ENCODE assay signal across 12 cellular contexts in genomic region chr1:12380316-12381249, GRCh38.
DNase-seq lines count a peak whose midpoint lies in the region; ATAC-seq and TF ChIP-seq lines count a peak whose summit lies in the region.
"Had no signal": no experiment of that assay in that cellular context is flagged by ENCODE, and none has a peak within 500 bp of the region (broad histone marks: within the 10 kb centered on the region; RNA-seq: fewer than 3 reads in every experiment).

No MANE protein-coding gene starts in this region.

- H3K4me3 ChIP-seq in SK-N-MC (peak overlapping the region; percentile 63), gastroesophageal sphincter (no peak overlapping the region)

- BruUV-seq in Calu3 (replicated peaks; lab: Mats Ljungman, UMichigan) = no TSS peak

- H3K36me3 Mint-ChIP-seq in Calu3 (ENCODE audit: insufficient read depth, unreplicated experiment) = peaks cover 15% of the 10 kb centered on the region
- peaks cover 66% of the 10 kb centered on the region for H3K36me3 Mint-ChIP-seq in stimulated activated effector memory CD8-positive, alpha-beta T cell treated with anti-CD3 and anti-CD28 coated beads, Interleukin-12 subunit alpha, Interleukin-12 subunit beta, amount 100 ng/mL, for 72 hours

- intact Hi-C loops in Calu3 (cut with micrococcal nuclease; ENCODE audit: unreplicated experiment) = loop anchor here (1.0 to 10.0 kb wide), 3 partner anchors 74 to 238 kb away; partner anchors contain the start of gene DHRS3

- TF ChIP-seq CTCF in Calu3 (IDR thresholded peaks at IDR 0.05; ENCODE audit: unreplicated experiment) (no peak), gastroesophageal sphincter (IDR thresholded peaks at IDR 0.05) (no peak)

- no peaks in the 10 kb centered on the region for H3K27me3 Mint-ChIP-seq in Calu3 (ENCODE audit: unreplicated experiment)
- H3K27me3 Mint-ChIP-seq: activated T-cell treated with anti-CD3 and anti-CD28 coated beads, Interleukin-2, amount 50 U/mL, for 24 hours; natural killer cell treated with Interleukin-12 subunit alpha and Interleukin-12 subunit beta and Interleukin-15 and Interleukin-18, amount 100 ng/mL, for 72 hours had no signal

- H3K9ac ChIP-seq in SK-N-MC (ENCODE audit: insufficient read length) = peak overlapping the region; percentile 60

- peak overlapping the region; percentile 92 for H3K27ac ChIP-seq in SK-N-MC
- peak overlapping the region in 3 of 4 donors; percentile 56 to 63 (median 58) for H3K27ac ChIP-seq in gastroesophageal sphincter

- TF ChIP-seq POLR2A in gastroesophageal sphincter (IDR thresholded peaks at IDR 0.05) = no peak

- H3K27ac Mint-ChIP-seq in Calu3 (ENCODE audit: unreplicated experiment) = peak overlapping the region; percentile 89
- peak overlapping the region; percentile 5 for H3K27ac Mint-ChIP-seq in stimulated activated effector memory CD8-positive, alpha-beta T cell treated with anti-CD3 and anti-CD28 coated beads, Interleukin-12 subunit alpha, Interleukin-12 subunit beta, amount 100 ng/mL, for 72 hours
- H3K27ac Mint-ChIP-seq: activated T-cell treated with anti-CD3 and anti-CD28 coated beads, Interleukin-2, amount 50 U/mL, for 24 hours had no signal

- no peaks in the 10 kb centered on the region for H3K27me3 ChIP-seq in gastroesophageal sphincter

- peaks cover 3% of the 10 kb centered on the region for H3K9me3 Mint-ChIP-seq in Calu3 (ENCODE audit: low read depth, unreplicated experiment)
- H3K9me3 Mint-ChIP-seq in stimulated activated effector memory CD8-positive, alpha-beta T cell treated with anti-CD3 and anti-CD28 coated beads, Interleukin-12 subunit alpha, Interleukin-12 subunit beta, amount 100 ng/mL, for 72 hours = no peaks in the 10 kb centered on the region
- H3K9me3 Mint-ChIP-seq: activated T-cell treated with anti-CD3 and anti-CD28 coated beads, Interleukin-2, amount 50 U/mL, for 24 hours; immature natural killer cell; natural killer cell treated with Interleukin-12 subunit alpha and Interleukin-12 subunit beta and Interleukin-15 and Interleukin-18, amount 100 ng/mL, for 72 hours had no signal

- H3K36me3 ChIP-seq in SK-N-MC (ENCODE audit: insufficient read depth, low read length) (peaks cover 34% of the 10 kb centered on the region), gastroesophageal sphincter (peaks cover 0 to 87% of the 10 kb centered on the region in 2 donors)

- TF ChIP-seq EP300 in gastroesophageal sphincter (IDR thresholded peaks at IDR 0.05) = no peak

- CTCF ChIA-PET in Calu3 (lab: Charles Lee) = interaction anchor here (0.5 to 1.3 kb wide), 3 partner anchors 105 to 709 kb away, joined by 3 to 4 read pairs (median 4); no protein-coding TSS in a partner anchor

- no peak for DNase-seq in Calu3
- DNase-seq in SK-N-MC (ENCODE audit: low read depth, low spot score) = peak; percentile 86
- no peak for DNase-seq in stimulated activated effector memory CD8-positive, alpha-beta T cell treated with anti-CD3 and anti-CD28 coated beads, Interleukin-12 subunit alpha, Interleukin-12 subunit beta, amount 100 ng/mL, for 72 hours (ENCODE audit: low spot score in 2 of 2)
- DNase-seq: activated T-cell treated with anti-CD3 and anti-CD28 coated beads, Interleukin-2, amount 50 U/mL, for 24 hours; immature natural killer cell; Karpas-422; SHP77 treated with DMSO at 0.1 percent for 48 hours had no signal

- WGBS in gastroesophageal sphincter (ENCODE audit: low coverage in 1 of 2), 2 donors = 57% methylated on average over 2 of the region's 2 CpGs

- H3K4me3 Mint-ChIP-seq in Calu3 (ENCODE audit: low read depth, unreplicated experiment) = peak overlapping the region; percentile 21
- H3K4me3 Mint-ChIP-seq in stimulated activated effector memory CD8-positive, alpha-beta T cell treated with anti-CD3 and anti-CD28 coated beads, Interleukin-12 subunit alpha, Interleukin-12 subunit beta, amount 100 ng/mL, for 72 hours = no peak overlapping the region
- H3K4me3 Mint-ChIP-seq: activated T-cell treated with anti-CD3 and anti-CD28 coated beads, Interleukin-2, amount 50 U/mL, for 24 hours; immature natural killer cell; natural killer cell treated with Interleukin-12 subunit alpha and Interleukin-12 subunit beta and Interleukin-15 and Interleukin-18, amount 100 ng/mL, for 72 hours had no signal

- peaks cover 53% of the 10 kb centered on the region for H3K4me1 Mint-ChIP-seq in Calu3 (ENCODE audit: low read depth, unreplicated experiment)
- H3K4me1 Mint-ChIP-seq in stimulated activated effector memory CD8-positive, alpha-beta T cell treated with anti-CD3 and anti-CD28 coated beads, Interleukin-12 subunit alpha, Interleukin-12 subunit beta, amount 100 ng/mL, for 72 hours = peaks cover 29% of the 10 kb centered on the region
- H3K4me1 Mint-ChIP-seq: immature natural killer cell had no signal

- no peaks in the 10 kb centered on the region for H3K9me3 ChIP-seq in SK-N-MC (ENCODE audit: low read depth, low read length)
- no peaks in the 10 kb centered on the region for H3K9me3 ChIP-seq in gastroesophageal sphincter

- ATAC-seq in gastroesophageal sphincter (no peak), HG02588 (IDR thresholded peaks at IDR 0.05; ENCODE audit: unreplicated experiment) (no peak), HG02840 (IDR thresholded peaks at IDR 0.05; ENCODE audit: low FRiP score, unreplicated experiment) (no peak), HG03460 (IDR thresholded peaks at IDR 0.05; ENCODE audit: unreplicated experiment) (no peak)
- no peak for ATAC-seq in stimulated activated effector memory CD8-positive, alpha-beta T cell treated with anti-CD3 and anti-CD28 coated beads, Interleukin-12 subunit alpha, Interleukin-12 subunit beta, amount 100 ng/mL, for 72 hours
- ATAC-seq: natural killer cell treated with Interleukin-12 subunit alpha and Interleukin-12 subunit beta and Interleukin-15 and Interleukin-18, amount 100 ng/mL, for 72 hours had no signal

- H3K4me1 ChIP-seq in gastroesophageal sphincter = peaks cover 2 to 41% (median 6%) of the 10 kb centered on the region in 3 donors
